22 cellular contexts compared by ENCODE assay signal in genomic region chr7:152328234-152328633, GRCh38.
"Had no signal": no experiment of that assay in that cellular context is flagged by ENCODE, and none has a peak within 500 bp of the region (broad histone marks: within the 10 kb centered on the region; RNA-seq: fewer than 3 reads in every experiment).

No MANE protein-coding gene starts in this region.

- DNase-seq: dermis blood vessel endothelial cell; effector memory CD4-positive, alpha-beta T cell; erythroblast; esophagus squamous epithelium; foreskin melanocyte; glutamatergic neuron; mammary epithelial cell; naive thymus-derived CD8-positive, alpha-beta T cell; nephron progenitor cell; right cardiac atrium; sigmoid colon; stimulated activated CD4-positive, alpha-beta T cell treated with anti-CD3 and anti-CD28 coated beads, Interleukin-2, amount 100 ng/mL, for 24 hours; stimulated activated CD4-positive, alpha-beta T cell treated with anti-CD3 and anti-CD28 coated beads, Interleukin-4, amount 100 ng/mL, for 24 hours; stimulated activated naive CD8-positive, alpha-beta T cell treated with anti-CD3 and anti-CD28 coated beads, Interleukin-15, Interleukin-2, amounts not matched to agents 100 U/mL and 50 U/mL, for 24 hours; substantia nigra; upper lobe of left lung had no signal

- H3K4me3 ChIP-seq: coronary artery, esophagus squamous epithelium, prostate gland, sigmoid colon, thoracic aorta, tibial nerve, upper lobe of left lung had no signal

- H3K9me3 ChIP-seq: esophagus squamous epithelium, prostate gland, sigmoid colon, thoracic aorta, tibial nerve, upper lobe of left lung had no signal

- H3K27me3 Mint-ChIP-seq: naive thymus-derived CD8-positive, alpha-beta T cell; stimulated activated memory B cell treated with anti-CD40 and anti-IgM and Interleukin-4, amounts not matched to agents 10 μg/mL and 1 μg/mL and 100 μg/mL, for 72 hours had no signal

- H3K27me3 ChIP-seq: esophagus squamous epithelium, sigmoid colon, tibial nerve, upper lobe of left lung had no signal

- H3K4me1 ChIP-seq: prostate gland, upper lobe of left lung had no signal

- H3K27ac Mint-ChIP-seq: stimulated activated memory B cell treated with anti-CD40 and anti-IgM and Interleukin-4, amounts not matched to agents 10 μg/mL and 1 μg/mL and 100 μg/mL, for 72 hours had no signal

- ATAC-seq: naive thymus-derived CD8-positive, alpha-beta T cell; stimulated activated memory B cell treated with anti-CD40 and anti-IgM and Interleukin-4, amounts not matched to agents 10 μg/mL and 1 μg/mL and 100 μg/mL, for 72 hours; stimulated activated naive CD8-positive, alpha-beta T cell treated with anti-CD3 and anti-CD28 coated beads, Interleukin-15, Interleukin-2, amounts not matched to agents 100 U/mL and 50 U/mL, for 24 hours had no signal

- H3K9me3 Mint-ChIP-seq: naive thymus-derived CD8-positive, alpha-beta T cell; nephron progenitor cell; stimulated activated memory B cell treated with anti-CD40 and anti-IgM and Interleukin-4, amounts not matched to agents 10 μg/mL and 1 μg/mL and 100 μg/mL, for 72 hours had no signal

- H3K36me3 ChIP-seq: prostate gland had no signal

- H3K27ac ChIP-seq: coronary artery, esophagus squamous epithelium, parathyroid adenoma, prostate gland, sigmoid colon, thoracic aorta, tibial nerve, upper lobe of left lung had no signal

- H3K4me3 Mint-ChIP-seq: naive thymus-derived CD8-positive, alpha-beta T cell; nephron progenitor cell; stimulated activated memory B cell treated with anti-CD40 and anti-IgM and Interleukin-4, amounts not matched to agents 10 μg/mL and 1 μg/mL and 100 μg/mL, for 72 hours had no signal
